16 cellular contexts compared by ENCODE assay signal in genomic region chr11:65402790-65403189, GRCh38. TPM values are rescaled to one million over a fixed set of nuclear protein-coding genes. Genes with fewer than 3 reads are reported as not detected.
A peak's percentile ranks its signal among the peaks of the same experiment; 100 is the strongest.
DNase-seq lines count a peak whose midpoint lies in the region; ATAC-seq and TF ChIP-seq lines count a peak whose summit lies in the region.
"Had no signal": no experiment of that assay in that cellular context is flagged by ENCODE, and none has a peak within 500 bp of the region (broad histone marks: within the 10 kb centered on the region; RNA-seq: fewer than 3 reads in every experiment).

No MANE protein-coding gene starts in this region.

- no peaks in the 10 kb centered on the region for H3K9me3 Mint-ChIP-seq in activated T-cell treated with anti-CD3 and anti-CD28 coated beads, Interleukin-2, amount 50 U/mL, for 72 hours
- no peaks in the 10 kb centered on the region for H3K9me3 Mint-ChIP-seq in effector memory CD8-positive, alpha-beta T cell
- no peaks in the 10 kb centered on the region for H3K9me3 Mint-ChIP-seq in stimulated activated memory B cell treated with anti-CD40 and anti-IgM and Interleukin-4, amounts not matched to agents 10 μg/mL and 1 μg/mL and 100 μg/mL, for 72 hours

- no peak for TF ChIP-seq CTCF in SU-DHL-6 (IDR thresholded peaks at IDR 0.05; ENCODE audit: insufficient read depth, low read length, poor library complexity, severe bottlenecking)

- peaks cover 4% of the 10 kb centered on the region; the same call in 1 of the 2 replicates for H3K36me3 ChIP-seq in SU-DHL-6 (ENCODE audit: low read length)

- H3K9ac ChIP-seq in SU-DHL-6 (ENCODE audit: low read length), result no peak overlapping the region

- no peaks in the 10 kb centered on the region for H3K9me2 ChIP-seq in SU-DHL-6 (replicated peaks; ENCODE audit: insufficient read depth, low read length)

- no peak overlapping the region for H3K4me3 ChIP-seq in SU-DHL-6 (ENCODE audit: insufficient read depth, low read length, poor library complexity, severe bottlenecking)

- no peak overlapping the region for H2AFZ ChIP-seq in SU-DHL-6 (ENCODE audit: low read depth, low read length, severe bottlenecking)

- H3K4me3 Mint-ChIP-seq in activated T-cell treated with anti-CD3 and anti-CD28 coated beads, Interleukin-2, amount 50 U/mL, for 72 hours, result no peak overlapping the region
- H3K4me3 Mint-ChIP-seq in effector memory CD8-positive, alpha-beta T cell, result no peak overlapping the region
- no peak overlapping the region for H3K4me3 Mint-ChIP-seq in stimulated activated memory B cell treated with anti-CD40 and anti-IgM and Interleukin-4, amounts not matched to agents 10 μg/mL and 1 μg/mL and 100 μg/mL, for 72 hours

- no peaks in the 10 kb centered on the region for H3K27me3 ChIP-seq in SU-DHL-6 (ENCODE audit: low read length)

- H4K20me1 ChIP-seq in SU-DHL-6 (ENCODE audit: low read depth, low read length), result no peaks in the 10 kb centered on the region

- no peak for DNase-seq in activated T-cell treated with anti-CD3 and anti-CD28 coated beads, Interleukin-2, amount 50 U/mL, for 72 hours
- DNase-seq in activated T-cell treated with anti-CD3 and anti-CD28 coated beads for 4 hours (no peak), AG08396 (ENCODE audit: low spot score) (no peak)
- no peak for DNase-seq in effector memory CD8-positive, alpha-beta T cell
- DNase-seq: H7, NCI-H1092, NCI-H1436, NCI-H187 treated with DMSO at 0.1 percent for 48 hours, NCI-H345, NCI-H524, NCI-H774, SHP77 had no signal

- H3F3A ChIP-seq in SU-DHL-6 (ENCODE audit: insufficient read depth), result peaks cover 25% of the 10 kb centered on the region

- no peaks in the 10 kb centered on the region for H3K27me3 Mint-ChIP-seq in activated T-cell treated with anti-CD3 and anti-CD28 coated beads, Interleukin-2, amount 50 U/mL, for 72 hours (ENCODE audit: low read depth)
- H3K27me3 Mint-ChIP-seq in effector memory CD8-positive, alpha-beta T cell, result no peaks in the 10 kb centered on the region
- no peaks in the 10 kb centered on the region for H3K27me3 Mint-ChIP-seq in stimulated activated memory B cell treated with anti-CD40 and anti-IgM and Interleukin-4, amounts not matched to agents 10 μg/mL and 1 μg/mL and 100 μg/mL, for 72 hours

- H3K4me1 Mint-ChIP-seq in activated T-cell treated with anti-CD3 and anti-CD28 coated beads, Interleukin-2, amount 50 U/mL, for 72 hours (ENCODE audit: low read depth), result peaks cover 7% of the 10 kb centered on the region
- peaks cover 6 to 11% of the 10 kb centered on the region in 2 donors for H3K4me1 Mint-ChIP-seq in effector memory CD8-positive, alpha-beta T cell (ENCODE audit: low read depth in 2 of 2)
- peaks cover 34% of the 10 kb centered on the region for H3K4me1 Mint-ChIP-seq in stimulated activated memory B cell treated with anti-CD40 and anti-IgM and Interleukin-4, amounts not matched to agents 10 μg/mL and 1 μg/mL and 100 μg/mL, for 72 hours

- ATAC-seq in activated T-cell treated with anti-CD3 and anti-CD28 coated beads, Interleukin-2, amount 50 U/mL, for 72 hours (replicated peaks in 1 of 2), result no peak
- no peak for ATAC-seq in effector memory CD8-positive, alpha-beta T cell (replicated peaks)
- no peak for ATAC-seq in stimulated activated memory B cell treated with anti-CD40 and anti-IgM and Interleukin-4, amounts not matched to agents 10 μg/mL and 1 μg/mL and 100 μg/mL, for 72 hours
- ATAC-seq in GM21360 (IDR thresholded peaks at IDR 0.05; ENCODE audit: unreplicated experiment), result no peak
- no peak for ATAC-seq in HG02623 (IDR thresholded peaks at IDR 0.05; ENCODE audit: unreplicated experiment)

- no peak overlapping the region for H3K4me2 ChIP-seq in SU-DHL-6 (ENCODE audit: low read depth, low read length, poor library complexity, severe bottlenecking)

- peak overlapping the region; percentile 7; the same call in 1 of the 2 replicates for H3K27ac ChIP-seq in SU-DHL-6 (ENCODE audit: low read depth, low read length)

- H3K36me3 Mint-ChIP-seq in activated T-cell treated with anti-CD3 and anti-CD28 coated beads, Interleukin-2, amount 50 U/mL, for 72 hours (ENCODE audit: insufficient read depth in 2 of 2), result peaks cover 0 to 11% of the 10 kb centered on the region in 2 donors
- peaks cover 49% of the 10 kb centered on the region for H3K36me3 Mint-ChIP-seq in effector memory CD8-positive, alpha-beta T cell (ENCODE audit: insufficient read depth)
- peaks cover 50% of the 10 kb centered on the region for H3K36me3 Mint-ChIP-seq in stimulated activated memory B cell treated with anti-CD40 and anti-IgM and Interleukin-4, amounts not matched to agents 10 μg/mL and 1 μg/mL and 100 μg/mL, for 72 hours

- no peaks in the 10 kb centered on the region for H3K79me2 ChIP-seq in SU-DHL-6 (ENCODE audit: insufficient read depth, low read length)

- H3K9me3 ChIP-seq in SU-DHL-6 (ENCODE audit: insufficient read depth, low read length), result no peaks in the 10 kb centered on the region

- H3K27ac Mint-ChIP-seq in activated T-cell treated with anti-CD3 and anti-CD28 coated beads, Interleukin-2, amount 50 U/mL, for 72 hours, result peak overlapping the region; percentile 79
- H3K27ac Mint-ChIP-seq in effector memory CD8-positive, alpha-beta T cell, result peak overlapping the region; percentile 36 to 51
- peak overlapping the region; percentile 81 for H3K27ac Mint-ChIP-seq in stimulated activated memory B cell treated with anti-CD40 and anti-IgM and Interleukin-4, amounts not matched to agents 10 μg/mL and 1 μg/mL and 100 μg/mL, for 72 hours

RNA-seq across cellular contexts. Expression of gene FRMD8, which starts 16.4 kb away (rescaled TPM):
- 10 to 100 TPM; 43.5 to 47.2 TPM for total RNA-seq in activated T-cell treated with anti-CD3 and anti-CD28 coated beads, Interleukin-2, amount 50 U/mL, for 72 hours

RNA-seq across cellular contexts. Expression of gene NEAT1, which starts 19.8 kb away (rescaled TPM):
- 1,000 to 10,000 TPM in 1 of 2 donors, 100 to 1,000 TPM in 1; 678 to 1,151 TPM for total RNA-seq in activated T-cell treated with anti-CD3 and anti-CD28 coated beads, Interleukin-2, amount 50 U/mL, for 72 hours

RNA-seq across cellular contexts. Expression of gene SLC25A45, which starts 20.3 kb away (rescaled TPM):
- total RNA-seq in activated T-cell treated with anti-CD3 and anti-CD28 coated beads, Interleukin-2, amount 50 U/mL, for 72 hours, result 10 to 100 TPM; 16.4 to 18.8 TPM

RNA-seq across cellular contexts. Expression of gene TIGD3, which starts 48.2 kb away (rescaled TPM):
- 1 to 10 TPM; 1.3 to 1.8 TPM for total RNA-seq in activated T-cell treated with anti-CD3 and anti-CD28 coated beads, Interleukin-2, amount 50 U/mL, for 72 hours
